In the genomic region with DNA sequence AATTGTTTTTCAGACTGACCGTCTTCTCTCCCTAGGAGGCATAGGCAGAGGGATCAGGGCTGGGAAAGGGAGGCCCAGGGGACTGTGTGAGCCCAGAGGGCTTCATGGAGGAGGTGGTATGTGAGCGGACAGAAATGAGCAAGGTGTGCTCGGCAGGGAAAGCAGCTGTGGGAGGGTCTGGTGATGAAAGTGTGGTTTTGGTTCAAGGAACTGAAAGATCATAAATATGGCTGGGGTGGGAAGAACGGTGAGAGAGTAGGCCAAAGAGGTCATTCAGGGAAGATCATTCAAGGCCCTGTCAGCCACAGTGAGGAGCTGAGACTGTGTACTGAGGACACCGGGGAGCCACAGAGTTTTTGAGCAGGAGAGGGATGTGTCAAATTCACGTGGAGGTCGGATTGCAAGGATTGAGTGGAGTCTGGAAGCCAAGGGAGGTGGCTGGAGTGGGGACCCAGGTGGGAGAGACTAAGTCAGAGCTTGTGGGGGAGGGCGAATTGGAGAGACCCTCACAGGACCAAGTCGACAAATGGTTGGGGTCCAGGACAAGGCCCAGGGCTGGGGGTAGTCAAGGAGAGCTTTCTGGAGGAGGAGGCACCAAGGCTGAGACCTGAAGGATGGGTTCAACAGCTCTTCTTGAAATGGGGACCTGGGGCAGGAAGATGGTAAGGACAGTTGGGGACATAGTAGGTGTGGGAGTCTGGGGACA, we compare ENCODE assay signal across 21 cellular contexts. TPM values are rescaled to one million over a fixed set of nuclear protein-coding genes. Genes with fewer than 3 reads are reported as not detected.
DNase-seq lines count a peak whose midpoint lies in the region; TF ChIP-seq lines count a peak whose summit lies in the region.
"Had no signal": no experiment of that assay in that cellular context is flagged by ENCODE, and none has a peak within 500 bp of the region (broad histone marks: within the 10 kb centered on the region; RNA-seq: fewer than 3 reads in every experiment).

No MANE protein-coding gene starts in this region.

- H3K9ac ChIP-seq in OCI-LY3 (ENCODE audit: low read length): no peak overlapping the region

- H3K4me3 ChIP-seq in GM12865 (ENCODE audit: low read depth, low read length) (peak overlapping the region; percentile 3; the same call in 1 of the 2 replicates), OCI-LY3 (ENCODE audit: low read length) (no peak overlapping the region), A673 (ENCODE audit: low read depth, low read length, poor library complexity, severe bottlenecking) (no peak overlapping the region), tibial artery (no peak overlapping the region)
- H3K4me3 ChIP-seq: adrenal gland, hepatocyte, psoas muscle had no signal

- H3K4me1 Mint-ChIP-seq in CD14-positive monocyte (peaks cover 59% of the 10 kb centered on the region), glutamatergic neuron (ENCODE audit: low read depth, unreplicated experiment) (peaks cover 10% of the 10 kb centered on the region)
- H3K4me1 Mint-ChIP-seq in activated T-cell treated with anti-CD3 and anti-CD28 coated beads, Interleukin-2, amount 50 U/mL, for 24 hours (ENCODE audit: low read depth): peaks cover 10% of the 10 kb centered on the region

- peak overlapping the region; percentile 60 for H3K4me2 ChIP-seq in OCI-LY3 (ENCODE audit: low read length)
- H3K4me2 ChIP-seq: hepatocyte had no signal

- DNase-seq in CD14-positive monocyte (ENCODE audit: low spot score) (no peak), GM12865 (ENCODE audit: low read depth) (peak; percentile 75), glutamatergic neuron (no peak), A673 (ENCODE audit: low spot score) (no peak), tibial artery (no peak), head of caudate nucleus (no peak)
- DNase-seq in activated T-cell treated with anti-CD3 and anti-CD28 coated beads, Interleukin-2, amount 50 U/mL, for 24 hours: no peak
- DNase-seq: activated CD4-positive, CD25-positive, alpha-beta regulatory T cell; adrenal gland; HCEC 1CT; NCI-H2081; NCI-H524; psoas muscle; small intestine had no signal

- H3K9me3 Mint-ChIP-seq in CD14-positive monocyte (peaks cover 0 to 4% (median 0%) of the 10 kb centered on the region in 7 donors), glutamatergic neuron (ENCODE audit: unreplicated experiment) (peaks cover 12% of the 10 kb centered on the region)
- no peaks in the 10 kb centered on the region for H3K9me3 Mint-ChIP-seq in activated T-cell treated with anti-CD3 and anti-CD28 coated beads, Interleukin-2, amount 50 U/mL, for 24 hours
- H3K9me3 Mint-ChIP-seq: activated T-helper 1 cell treated with anti-CD3 and anti-CD28 coated beads, Interleukin-12 subunit alpha, Interleukin-12 subunit beta, Interleukin-2, Interleukin-4 antibody, amounts not matched to agents 30 ng/mL and 10 ng/mL and 1 ng/mL, durations not matched to agents 14 hours and 24 hours and 36 hours; IgD-negative memory B cell; T-helper 1 cell treated with Interleukin-12 subunit alpha and Interleukin-12 subunit beta and Interleukin-4 antibody, amounts not matched to agents 30 μg/mL and 1 μg/mL, for 36 hours had no signal

- no peak overlapping the region for H2AFZ ChIP-seq in OCI-LY3 (ENCODE audit: low read depth, low read length)
- H2AFZ ChIP-seq: hepatocyte had no signal

- POLR2A ChIA-PET in A673 (lab: Charles Lee; ENCODE audit: low non-redundant PET): no interaction called here

- H3K27me3 Mint-ChIP-seq in CD14-positive monocyte (ENCODE audit: low read depth in 3 of 3) (peaks cover 0 to 3% (median 1%) of the 10 kb centered on the region in 3 donors), glutamatergic neuron (ENCODE audit: unreplicated experiment) (peaks cover 2% of the 10 kb centered on the region)
- H3K27me3 Mint-ChIP-seq in activated T-cell treated with anti-CD3 and anti-CD28 coated beads, Interleukin-2, amount 50 U/mL, for 24 hours: no peaks in the 10 kb centered on the region
- H3K27me3 Mint-ChIP-seq: IgD-negative memory B cell had no signal

- H3K27me3 ChIP-seq in OCI-LY3 (ENCODE audit: low read depth, low read length): peaks cover 40% of the 10 kb centered on the region
- H3K27me3 ChIP-seq in A673 (replicated peaks; ENCODE audit: insufficient read depth, low read depth, low read length, poor library complexity): no peaks in the 10 kb centered on the region
- H3K27me3 ChIP-seq in tibial artery: no peaks in the 10 kb centered on the region
- H3K27me3 ChIP-seq: adrenal gland, hepatocyte had no signal

- H3K9me3 ChIP-seq in OCI-LY3 (ENCODE audit: insufficient read depth, low read length) (no peaks in the 10 kb centered on the region), A673 (ENCODE audit: low read depth, low read length, poor library complexity, severe bottlenecking) (no peaks in the 10 kb centered on the region), tibial artery (no peaks in the 10 kb centered on the region)
- H3K9me3 ChIP-seq: adrenal gland, psoas muscle had no signal

- H3K79me2 ChIP-seq in OCI-LY3 (ENCODE audit: low read length): no peaks in the 10 kb centered on the region

- H3K27ac ChIP-seq in OCI-LY3 (ENCODE audit: low read length): no peak overlapping the region
- H3K27ac ChIP-seq in A673 (ENCODE audit: low read depth, low read length, poor library complexity, severe bottlenecking): no peak overlapping the region
- no peak overlapping the region for H3K27ac ChIP-seq in tibial artery
- H3K27ac ChIP-seq: adrenal gland, hepatocyte, psoas muscle had no signal

- CTCF ChIA-PET in A673 (lab: Charles Lee): no interaction called here

- peaks cover 35% of the 10 kb centered on the region for H4K20me1 ChIP-seq in OCI-LY3 (ENCODE audit: insufficient read depth, low read length)

- H3K4me1 ChIP-seq in OCI-LY3 (ENCODE audit: low read length): peaks cover 40% of the 10 kb centered on the region
- no peaks in the 10 kb centered on the region for H3K4me1 ChIP-seq in A673 (ENCODE audit: insufficient read depth, low read length, poor library complexity, severe bottlenecking)
- H3K4me1 ChIP-seq in tibial artery: peaks cover 0 to 4% (median 2%) of the 10 kb centered on the region in 4 donors
- H3K4me1 ChIP-seq: psoas muscle had no signal

- H3K4me3 Mint-ChIP-seq in CD14-positive monocyte: no peak overlapping the region
- H3K4me3 Mint-ChIP-seq in glutamatergic neuron (ENCODE audit: unreplicated experiment): peak overlapping the region; percentile 66
- H3K4me3 Mint-ChIP-seq in activated T-cell treated with anti-CD3 and anti-CD28 coated beads, Interleukin-2, amount 50 U/mL, for 24 hours: no peak overlapping the region
- H3K4me3 Mint-ChIP-seq: activated T-helper 1 cell treated with anti-CD3 and anti-CD28 coated beads, Interleukin-12 subunit alpha, Interleukin-12 subunit beta, Interleukin-2, Interleukin-4 antibody, amounts not matched to agents 30 ng/mL and 10 ng/mL and 1 ng/mL, durations not matched to agents 14 hours and 24 hours and 36 hours; T-helper 1 cell treated with Interleukin-12 subunit alpha and Interleukin-12 subunit beta and Interleukin-4 antibody, amounts not matched to agents 30 μg/mL and 1 μg/mL, for 36 hours had no signal

- peaks cover 17 to 35% of the 10 kb centered on the region in 2 donors for H3K36me3 Mint-ChIP-seq in CD14-positive monocyte
- peaks cover 5% of the 10 kb centered on the region for H3K36me3 Mint-ChIP-seq in glutamatergic neuron (ENCODE audit: unreplicated experiment)
- peaks cover 19% of the 10 kb centered on the region for H3K36me3 Mint-ChIP-seq in activated T-cell treated with anti-CD3 and anti-CD28 coated beads, Interleukin-2, amount 50 U/mL, for 24 hours (ENCODE audit: low read depth)

- no TSS peak for BruUV-seq in A673 (replicated peaks; lab: Mats Ljungman, UMichigan)

- H3K27ac Mint-ChIP-seq in CD14-positive monocyte: peak overlapping the region; percentile 3 to 87 (median 70)
- peak overlapping the region; percentile 62 for H3K27ac Mint-ChIP-seq in glutamatergic neuron (ENCODE audit: unreplicated experiment)
- no peak overlapping the region for H3K27ac Mint-ChIP-seq in activated T-cell treated with anti-CD3 and anti-CD28 coated beads, Interleukin-2, amount 50 U/mL, for 24 hours
- H3K27ac Mint-ChIP-seq: activated T-helper 1 cell treated with anti-CD3 and anti-CD28 coated beads, Interleukin-12 subunit alpha, Interleukin-12 subunit beta, Interleukin-2, Interleukin-4 antibody, amounts not matched to agents 30 ng/mL and 10 ng/mL and 1 ng/mL, durations not matched to agents 14 hours and 24 hours and 36 hours; T-helper 1 cell treated with Interleukin-12 subunit alpha and Interleukin-12 subunit beta and Interleukin-4 antibody, amounts not matched to agents 30 μg/mL and 1 μg/mL, for 36 hours had no signal

- intact Hi-C loops in CD14-positive monocyte (cut with micrococcal nuclease) (no loop called here), A673 (cut with micrococcal nuclease; ENCODE audit: unreplicated experiment) (no loop called here), tibial artery (cut with DNase I; ENCODE audit: low total_unique reads) (no loop called here), head of caudate nucleus (cut with DNase I) (no loop called here)

- TF ChIP-seq CTCF in CD14-positive monocyte (IDR thresholded peaks at IDR 0.05): no peak
- no peak for TF ChIP-seq CTCF in GM12865 (IDR thresholded peaks at IDR 0.05; ENCODE audit: insufficient read depth, low read depth, low read length, missing control alignments)
- TF ChIP-seq CTCF in OCI-LY3 (IDR thresholded peaks at IDR 0.05; ENCODE audit: low read depth, low read length): no peak
- no peak for TF ChIP-seq CTCF in glutamatergic neuron (IDR thresholded peaks at IDR 0.05; ENCODE audit: partially characterized antibody, unreplicated experiment)
- TF ChIP-seq CTCF in A673 (conservative IDR thresholded peaks at IDR 0.05; ENCODE audit: low read depth, low read length): no peak
- TF ChIP-seq CTCF in tibial artery (IDR thresholded peaks at IDR 0.05): no peak

- no peaks in the 10 kb centered on the region for H3K36me3 ChIP-seq in OCI-LY3 (replicated peaks; ENCODE audit: low read depth, low read length)
- no peaks in the 10 kb centered on the region for H3K36me3 ChIP-seq in A673 (ENCODE audit: insufficient read depth, low read length, poor library complexity, severe bottlenecking)
- H3K36me3 ChIP-seq in tibial artery: peaks cover 0 to 24% (median 9%) of the 10 kb centered on the region in 3 donors

RNA-seq across cellular contexts. Expression of a gene that starts 7.6 kb away (rescaled TPM):
- polyA plus RNA-seq in CD14-positive monocyte: 100 to 1,000 TPM; 168 to 170 TPM
- total RNA-seq in glutamatergic neuron (ENCODE audit: unreplicated experiment) (1,227 TPM), A673 (2021) (310 and 334 TPM in 2 replicates)

RNA-seq across cellular contexts. Expression of a gene that starts 7.9 kb away (rescaled TPM):
- 1 to 10 TPM; 7.6 to 8.0 TPM for polyA plus RNA-seq in CD14-positive monocyte
- total RNA-seq in glutamatergic neuron (ENCODE audit: unreplicated experiment): 25.8 TPM
- 26.5 and 30.8 TPM in 2 replicates for total RNA-seq in A673 (2021)

RNA-seq across cellular contexts. Expression of a gene that starts 33.9 kb away (rescaled TPM):
- polyA plus RNA-seq in CD14-positive monocyte: not detected
- total RNA-seq in glutamatergic neuron (ENCODE audit: unreplicated experiment): not detected
- 0.15 TPM in 1 of 2 replicates, not detected in the other for total RNA-seq in A673 (2021)
- total RNA-seq: activated T-helper 1 cell treated with anti-CD3 and anti-CD28 coated beads, Interleukin-12 subunit alpha, Interleukin-12 subunit beta, Interleukin-2, Interleukin-4 antibody, amounts not matched to agents 30 ng/mL and 10 ng/mL and 1 ng/mL, durations not matched to agents 14 hours and 24 hours and 36 hours; kidney epithelial cell had no signal
- polyA plus RNA-seq: neural cell had no signal

RNA-seq across cellular contexts. Expression of a gene that starts 57.0 kb away (rescaled TPM):
- under 1 TPM in 1 of 2 donors, not detected in 1; 0.13 TPM for polyA plus RNA-seq in CD14-positive monocyte
- 4.7 TPM for total RNA-seq in glutamatergic neuron (ENCODE audit: unreplicated experiment)
- 2.5 and 3.9 TPM in 2 replicates for total RNA-seq in A673 (2021)
